8 cellular contexts compared by ENCODE assay signal in genomic region chr3:194138098-194138474, GRCh38. TPM values are rescaled to one million over a fixed set of nuclear protein-coding genes. Genes with fewer than 3 reads are reported as not detected.
DNase-seq lines count a peak whose midpoint lies in the region; ATAC-seq and TF ChIP-seq lines count a peak whose summit lies in the region.

No MANE protein-coding gene starts in this region.

- peak overlapping the region; percentile 68 for H3K4me3 Mint-ChIP-seq in central memory CD8-positive, alpha-beta T cell
- H3K4me3 Mint-ChIP-seq in naive B cell = peak overlapping the region; percentile 72 to 96 (median 86)

- no peak for TF ChIP-seq RAD21 in Ishikawa (IDR thresholded peaks at IDR 0.05; ENCODE audit: low read depth)

- CTCF ChIA-PET in AG04449 (lab: Yijun Ruan, JAX) = interaction anchor here (0.6 to 9.1 kb wide), 10 partner anchors 14 to 470 kb away, joined by 3 to 100 read pairs (median 4); no protein-coding TSS in a partner anchor

- H3K36me3 Mint-ChIP-seq in central memory CD8-positive, alpha-beta T cell (ENCODE audit: insufficient read depth) = peaks cover 15% of the 10 kb centered on the region
- H3K36me3 Mint-ChIP-seq in naive B cell = no peaks in the 10 kb centered on the region

- peak overlapping the region; percentile 73 for H3K4me3 ChIP-seq in AG04449 (ENCODE audit: low read depth, low read length)

- no peak for TF ChIP-seq CTCF in AG04449 (IDR thresholded peaks at IDR 0.05; ENCODE audit: insufficient read depth, low read length, missing control alignments)

- DNase-seq in AG04449 (ENCODE audit: low read depth, low spot score) (no peak), naive B cell (no peak), dermis blood vessel endothelial cell (no peak), 8988T (no peak)
- no peak for DNase-seq in central memory CD8-positive, alpha-beta T cell (ENCODE audit: low spot score in 2 of 2)

- H3K27me3 Mint-ChIP-seq in central memory CD8-positive, alpha-beta T cell = peaks cover 75% of the 10 kb centered on the region
- H3K27me3 Mint-ChIP-seq in naive B cell = peaks cover 0 to 19% (median 18%) of the 10 kb centered on the region in 3 donors

- H3K27ac Mint-ChIP-seq in central memory CD8-positive, alpha-beta T cell (ENCODE audit: low read depth) = no peak overlapping the region
- peak overlapping the region in 5 of 6 donors; percentile 89 to 99 (median 97) for H3K27ac Mint-ChIP-seq in naive B cell

- no peaks in the 10 kb centered on the region for H3K9me3 Mint-ChIP-seq in central memory CD8-positive, alpha-beta T cell
- H3K9me3 Mint-ChIP-seq in naive B cell = peaks cover 0 to 4% (median 0%) of the 10 kb centered on the region in 7 donors

- no peak for ATAC-seq in central memory CD8-positive, alpha-beta T cell (replicated peaks; ENCODE audit: extremely low read depth, poor library complexity, severe bottlenecking)
- ATAC-seq in naive B cell (ENCODE audit: low read depth in 2 of 2) (no peak), HG03432 (IDR thresholded peaks at IDR 0.05; ENCODE audit: unreplicated experiment) (no peak), GM21737 (IDR thresholded peaks at IDR 0.05; ENCODE audit: unreplicated experiment) (no peak)

- H3K4me1 Mint-ChIP-seq in central memory CD8-positive, alpha-beta T cell = peaks cover 37% of the 10 kb centered on the region
- peaks cover 37 to 58% (median 55%) of the 10 kb centered on the region in 3 donors for H3K4me1 Mint-ChIP-seq in naive B cell

- TF ChIP-seq EP300 in Ishikawa (IDR thresholded peaks at IDR 0.05; ENCODE audit: borderline replicate concordance) = no peak

- POLR2A ChIA-PET in AG04449 (lab: Yijun Ruan, JAX) = no interaction called here

TF ChIP-seq in Ishikawa, 13 proteins besides CTCF, POLR2A, EP300 and RAD21:
- TF ChIP-seq, protein P1, sequence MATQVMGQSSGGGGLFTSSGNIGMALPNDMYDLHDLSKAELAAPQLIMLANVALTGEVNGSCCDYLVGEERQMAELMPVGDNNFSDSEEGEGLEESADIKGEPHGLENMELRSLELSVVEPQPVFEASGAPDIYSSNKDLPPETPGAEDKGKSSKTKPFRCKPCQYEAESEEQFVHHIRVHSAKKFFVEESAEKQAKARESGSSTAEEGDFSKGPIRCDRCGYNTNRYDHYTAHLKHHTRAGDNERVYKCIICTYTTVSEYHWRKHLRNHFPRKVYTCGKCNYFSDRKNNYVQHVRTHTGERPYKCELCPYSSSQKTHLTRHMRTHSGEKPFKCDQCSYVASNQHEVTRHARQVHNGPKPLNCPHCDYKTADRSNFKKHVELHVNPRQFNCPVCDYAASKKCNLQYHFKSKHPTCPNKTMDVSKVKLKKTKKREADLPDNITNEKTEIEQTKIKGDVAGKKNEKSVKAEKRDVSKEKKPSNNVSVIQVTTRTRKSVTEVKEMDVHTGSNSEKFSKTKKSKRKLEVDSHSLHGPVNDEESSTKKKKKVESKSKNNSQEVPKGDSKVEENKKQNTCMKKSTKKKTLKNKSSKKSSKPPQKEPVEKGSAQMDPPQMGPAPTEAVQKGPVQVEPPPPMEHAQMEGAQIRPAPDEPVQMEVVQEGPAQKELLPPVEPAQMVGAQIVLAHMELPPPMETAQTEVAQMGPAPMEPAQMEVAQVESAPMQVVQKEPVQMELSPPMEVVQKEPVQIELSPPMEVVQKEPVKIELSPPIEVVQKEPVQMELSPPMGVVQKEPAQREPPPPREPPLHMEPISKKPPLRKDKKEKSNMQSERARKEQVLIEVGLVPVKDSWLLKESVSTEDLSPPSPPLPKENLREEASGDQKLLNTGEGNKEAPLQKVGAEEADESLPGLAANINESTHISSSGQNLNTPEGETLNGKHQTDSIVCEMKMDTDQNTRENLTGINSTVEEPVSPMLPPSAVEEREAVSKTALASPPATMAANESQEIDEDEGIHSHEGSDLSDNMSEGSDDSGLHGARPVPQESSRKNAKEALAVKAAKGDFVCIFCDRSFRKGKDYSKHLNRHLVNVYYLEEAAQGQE (IDR thresholded peaks at IDR 0.05; ENCODE audit: low read depth) = no peak
- TF ChIP-seq TEAD4 (IDR thresholded peaks at IDR 0.05) (no peak), TAF1 (IDR thresholded peaks at IDR 0.05; ENCODE audit: low read depth) (0 out of 2 replicates have a peak, but pooled peaks have one; percentile 8)

RNA-seq across cellular contexts. Expression of gene HES1, which starts 2.1 kb away (rescaled TPM):
- polyA plus RNA-seq in naive B cell (ENCODE audit: low read depth in 6 of 6) = 10 to 100 TPM; 10.1 to 43.5 (median 25.4) TPM
- total RNA-seq in dermis blood vessel endothelial cell = 45.8 and 91.0 TPM in 2 replicates
